ENCODE assay signal across 1 cellular context in genomic region chr7:2732388-2732787, GRCh38.
TF ChIP-seq lines count a peak whose summit lies in the region.

No MANE protein-coding gene starts in this region.

TF ChIP-seq in K562, 482 proteins besides CTCF, POLR2A, EP300 and RAD21 (continued from another document):
- TF ChIP-seq TCFL5 (CRISPR knock-in tag; conservative IDR thresholded peaks at IDR 0.05) (no peak), ZNF584 (CRISPR knock-in tag; IDR thresholded peaks at IDR 0.05; ENCODE audit: low read depth) (no peak), POLR2B (IDR thresholded peaks at IDR 0.05; ENCODE audit: low read depth, partially characterized antibody) (no peak)
TF ChIP-seq in K562: peak in this region for 2.
